In the genomic region with DNA sequence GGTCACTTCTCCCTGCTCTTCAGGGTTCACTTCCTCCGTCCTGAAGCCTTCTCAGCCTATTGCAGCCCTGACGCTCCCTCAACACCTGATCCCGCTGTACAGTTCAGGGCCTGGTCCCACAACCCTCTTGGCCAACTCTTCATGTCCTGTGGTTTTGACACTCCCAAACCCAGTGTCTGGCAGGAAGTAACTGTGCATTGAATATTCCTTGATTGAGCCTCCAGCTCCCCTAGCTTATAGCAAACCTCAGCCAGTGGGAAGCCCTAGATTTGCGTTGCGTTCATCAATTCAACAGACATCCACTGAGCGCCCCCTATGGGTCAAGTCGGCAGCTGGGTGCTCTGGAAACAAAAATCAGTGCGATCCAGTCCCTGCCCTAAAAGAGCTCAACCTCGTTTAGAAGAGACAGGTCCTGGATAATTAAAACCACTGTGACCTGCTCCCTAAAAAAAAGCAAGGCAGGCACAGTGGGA, we compare ENCODE assay signal across 1 cellular context.
TF ChIP-seq lines count a peak whose summit lies in the region.

No MANE protein-coding gene starts in this region.

TF ChIP-seq in K562, 482 proteins besides CTCF, POLR2A, EP300 and RAD21:
- TF ChIP-seq, protein P1, sequence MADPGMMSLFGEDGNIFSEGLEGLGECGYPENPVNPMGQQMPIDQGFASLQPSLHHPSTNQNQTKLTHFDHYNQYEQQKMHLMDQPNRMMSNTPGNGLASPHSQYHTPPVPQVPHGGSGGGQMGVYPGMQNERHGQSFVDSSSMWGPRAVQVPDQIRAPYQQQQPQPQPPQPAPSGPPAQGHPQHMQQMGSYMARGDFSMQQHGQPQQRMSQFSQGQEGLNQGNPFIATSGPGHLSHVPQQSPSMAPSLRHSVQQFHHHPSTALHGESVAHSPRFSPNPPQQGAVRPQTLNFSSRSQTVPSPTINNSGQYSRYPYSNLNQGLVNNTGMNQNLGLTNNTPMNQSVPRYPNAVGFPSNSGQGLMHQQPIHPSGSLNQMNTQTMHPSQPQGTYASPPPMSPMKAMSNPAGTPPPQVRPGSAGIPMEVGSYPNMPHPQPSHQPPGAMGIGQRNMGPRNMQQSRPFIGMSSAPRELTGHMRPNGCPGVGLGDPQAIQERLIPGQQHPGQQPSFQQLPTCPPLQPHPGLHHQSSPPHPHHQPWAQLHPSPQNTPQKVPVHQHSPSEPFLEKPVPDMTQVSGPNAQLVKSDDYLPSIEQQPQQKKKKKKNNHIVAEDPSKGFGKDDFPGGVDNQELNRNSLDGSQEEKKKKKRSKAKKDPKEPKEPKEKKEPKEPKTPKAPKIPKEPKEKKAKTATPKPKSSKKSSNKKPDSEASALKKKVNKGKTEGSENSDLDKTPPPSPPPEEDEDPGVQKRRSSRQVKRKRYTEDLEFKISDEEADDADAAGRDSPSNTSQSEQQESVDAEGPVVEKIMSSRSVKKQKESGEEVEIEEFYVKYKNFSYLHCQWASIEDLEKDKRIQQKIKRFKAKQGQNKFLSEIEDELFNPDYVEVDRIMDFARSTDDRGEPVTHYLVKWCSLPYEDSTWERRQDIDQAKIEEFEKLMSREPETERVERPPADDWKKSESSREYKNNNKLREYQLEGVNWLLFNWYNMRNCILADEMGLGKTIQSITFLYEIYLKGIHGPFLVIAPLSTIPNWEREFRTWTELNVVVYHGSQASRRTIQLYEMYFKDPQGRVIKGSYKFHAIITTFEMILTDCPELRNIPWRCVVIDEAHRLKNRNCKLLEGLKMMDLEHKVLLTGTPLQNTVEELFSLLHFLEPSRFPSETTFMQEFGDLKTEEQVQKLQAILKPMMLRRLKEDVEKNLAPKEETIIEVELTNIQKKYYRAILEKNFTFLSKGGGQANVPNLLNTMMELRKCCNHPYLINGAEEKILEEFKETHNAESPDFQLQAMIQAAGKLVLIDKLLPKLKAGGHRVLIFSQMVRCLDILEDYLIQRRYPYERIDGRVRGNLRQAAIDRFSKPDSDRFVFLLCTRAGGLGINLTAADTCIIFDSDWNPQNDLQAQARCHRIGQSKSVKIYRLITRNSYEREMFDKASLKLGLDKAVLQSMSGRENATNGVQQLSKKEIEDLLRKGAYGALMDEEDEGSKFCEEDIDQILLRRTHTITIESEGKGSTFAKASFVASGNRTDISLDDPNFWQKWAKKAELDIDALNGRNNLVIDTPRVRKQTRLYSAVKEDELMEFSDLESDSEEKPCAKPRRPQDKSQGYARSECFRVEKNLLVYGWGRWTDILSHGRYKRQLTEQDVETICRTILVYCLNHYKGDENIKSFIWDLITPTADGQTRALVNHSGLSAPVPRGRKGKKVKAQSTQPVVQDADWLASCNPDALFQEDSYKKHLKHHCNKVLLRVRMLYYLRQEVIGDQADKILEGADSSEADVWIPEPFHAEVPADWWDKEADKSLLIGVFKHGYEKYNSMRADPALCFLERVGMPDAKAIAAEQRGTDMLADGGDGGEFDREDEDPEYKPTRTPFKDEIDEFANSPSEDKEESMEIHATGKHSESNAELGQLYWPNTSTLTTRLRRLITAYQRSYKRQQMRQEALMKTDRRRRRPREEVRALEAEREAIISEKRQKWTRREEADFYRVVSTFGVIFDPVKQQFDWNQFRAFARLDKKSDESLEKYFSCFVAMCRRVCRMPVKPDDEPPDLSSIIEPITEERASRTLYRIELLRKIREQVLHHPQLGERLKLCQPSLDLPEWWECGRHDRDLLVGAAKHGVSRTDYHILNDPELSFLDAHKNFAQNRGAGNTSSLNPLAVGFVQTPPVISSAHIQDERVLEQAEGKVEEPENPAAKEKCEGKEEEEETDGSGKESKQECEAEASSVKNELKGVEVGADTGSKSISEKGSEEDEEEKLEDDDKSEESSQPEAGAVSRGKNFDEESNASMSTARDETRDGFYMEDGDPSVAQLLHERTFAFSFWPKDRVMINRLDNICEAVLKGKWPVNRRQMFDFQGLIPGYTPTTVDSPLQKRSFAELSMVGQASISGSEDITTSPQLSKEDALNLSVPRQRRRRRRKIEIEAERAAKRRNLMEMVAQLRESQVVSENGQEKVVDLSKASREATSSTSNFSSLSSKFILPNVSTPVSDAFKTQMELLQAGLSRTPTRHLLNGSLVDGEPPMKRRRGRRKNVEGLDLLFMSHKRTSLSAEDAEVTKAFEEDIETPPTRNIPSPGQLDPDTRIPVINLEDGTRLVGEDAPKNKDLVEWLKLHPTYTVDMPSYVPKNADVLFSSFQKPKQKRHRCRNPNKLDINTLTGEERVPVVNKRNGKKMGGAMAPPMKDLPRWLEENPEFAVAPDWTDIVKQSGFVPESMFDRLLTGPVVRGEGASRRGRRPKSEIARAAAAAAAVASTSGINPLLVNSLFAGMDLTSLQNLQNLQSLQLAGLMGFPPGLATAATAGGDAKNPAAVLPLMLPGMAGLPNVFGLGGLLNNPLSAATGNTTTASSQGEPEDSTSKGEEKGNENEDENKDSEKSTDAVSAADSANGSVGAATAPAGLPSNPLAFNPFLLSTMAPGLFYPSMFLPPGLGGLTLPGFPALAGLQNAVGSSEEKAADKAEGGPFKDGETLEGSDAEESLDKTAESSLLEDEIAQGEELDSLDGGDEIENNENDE (IDR thresholded peaks at IDR 0.05; ENCODE audit: low read depth, low read length), result no peak
- TF ChIP-seq SMC3 (conservative IDR thresholded peaks at IDR 0.05; ENCODE audit: insufficient read depth, low read depth, low read length) (peak; percentile 34; the same call in 1 of the 2 replicates), ZNF57 (CRISPR knock-in tag; IDR thresholded peaks at IDR 0.05) (no peak), ZNF717 (CRISPR knock-in tag; IDR thresholded peaks at IDR 0.05) (no peak), EGR1 (conservative IDR thresholded peaks at IDR 0.05) (no peak), KDM1A (IDR thresholded peaks at IDR 0.05) (peak; percentile 84 to 85), RCOR1 (IDR thresholded peaks at IDR 0.05; ENCODE audit: borderline replicate concordance in 1 of 2, low read depth in 2 of 2, low read length in 2 of 2) (peak; percentile 75 to 91), DMBX1 (CRISPR knock-in tag; IDR thresholded peaks at IDR 0.05; ENCODE audit: borderline replicate concordance) (no peak), CHD2 (IDR thresholded peaks at IDR 0.05; ENCODE audit: low read depth, low read length) (no peak), TAF1 (IDR thresholded peaks at IDR 0.05; ENCODE audit: control insufficient read depth, extremely low read depth, insufficient read depth, low read length, severe bottlenecking) (no peak), MYNN (IDR thresholded peaks at IDR 0.05) (no peak), MYNN (CRISPR knock-in tag; IDR thresholded peaks at IDR 0.05) (no peak), PHF21A (IDR thresholded peaks at IDR 0.05; ENCODE audit: borderline replicate concordance, low read depth) (peak; percentile 93), ZNF696 (CRISPR knock-in tag; conservative IDR thresholded peaks at IDR 0.05) (no peak), STAT5B (CRISPR knock-in tag; IDR thresholded peaks at IDR 0.05) (no peak), TOE1 (IDR thresholded peaks at IDR 0.05; ENCODE audit: borderline replicate concordance) (no peak), TOE1 (CRISPR knock-in tag; IDR thresholded peaks at IDR 0.05; ENCODE audit: borderline replicate concordance, low read depth) (no peak), NFIC (IDR thresholded peaks at IDR 0.05) (no peak), ERF (CRISPR knock-in tag; IDR thresholded peaks at IDR 0.05) (no peak), CXXC5 (CRISPR knock-in tag; IDR thresholded peaks at IDR 0.05) (0 out of 2 replicates have a peak, but pooled peaks have one; percentile 16), DDX20 (tag; IDR thresholded peaks at IDR 0.05; ENCODE audit: low read depth) (no peak), PHTF2 (CRISPR knock-in tag; IDR thresholded peaks at IDR 0.05) (no peak), ZNF41 (CRISPR knock-in tag; conservative IDR thresholded peaks at IDR 0.05) (no peak), HDAC2 (IDR thresholded peaks at IDR 0.05) (0 out of 2 replicates have a peak, but pooled peaks have one; percentile 33), HDAC1 (IDR thresholded peaks at IDR 0.05) (0 out of 4 replicates have a peak, but pooled peaks of 1 of the 2 experiments have one; percentile 25), ZNF174 (CRISPR knock-in tag; IDR thresholded peaks at IDR 0.05) (no peak), ASH1L (IDR thresholded peaks at IDR 0.05; ENCODE audit: borderline replicate concordance, low read depth, partially characterized antibody) (no peak)
- TF ChIP-seq, protein P2, sequence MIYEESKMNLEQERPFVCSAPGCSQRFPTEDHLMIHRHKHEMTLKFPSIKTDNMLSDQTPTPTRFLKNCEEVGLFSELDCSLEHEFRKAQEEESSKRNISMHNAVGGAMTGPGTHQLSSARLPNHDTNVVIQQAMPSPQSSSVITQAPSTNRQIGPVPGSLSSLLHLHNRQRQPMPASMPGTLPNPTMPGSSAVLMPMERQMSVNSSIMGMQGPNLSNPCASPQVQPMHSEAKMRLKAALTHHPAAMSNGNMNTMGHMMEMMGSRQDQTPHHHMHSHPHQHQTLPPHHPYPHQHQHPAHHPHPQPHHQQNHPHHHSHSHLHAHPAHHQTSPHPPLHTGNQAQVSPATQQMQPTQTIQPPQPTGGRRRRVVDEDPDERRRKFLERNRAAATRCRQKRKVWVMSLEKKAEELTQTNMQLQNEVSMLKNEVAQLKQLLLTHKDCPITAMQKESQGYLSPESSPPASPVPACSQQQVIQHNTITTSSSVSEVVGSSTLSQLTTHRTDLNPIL (CRISPR knock-in tag; IDR thresholded peaks at IDR 0.05), result no peak
- TF ChIP-seq, protein P3, sequence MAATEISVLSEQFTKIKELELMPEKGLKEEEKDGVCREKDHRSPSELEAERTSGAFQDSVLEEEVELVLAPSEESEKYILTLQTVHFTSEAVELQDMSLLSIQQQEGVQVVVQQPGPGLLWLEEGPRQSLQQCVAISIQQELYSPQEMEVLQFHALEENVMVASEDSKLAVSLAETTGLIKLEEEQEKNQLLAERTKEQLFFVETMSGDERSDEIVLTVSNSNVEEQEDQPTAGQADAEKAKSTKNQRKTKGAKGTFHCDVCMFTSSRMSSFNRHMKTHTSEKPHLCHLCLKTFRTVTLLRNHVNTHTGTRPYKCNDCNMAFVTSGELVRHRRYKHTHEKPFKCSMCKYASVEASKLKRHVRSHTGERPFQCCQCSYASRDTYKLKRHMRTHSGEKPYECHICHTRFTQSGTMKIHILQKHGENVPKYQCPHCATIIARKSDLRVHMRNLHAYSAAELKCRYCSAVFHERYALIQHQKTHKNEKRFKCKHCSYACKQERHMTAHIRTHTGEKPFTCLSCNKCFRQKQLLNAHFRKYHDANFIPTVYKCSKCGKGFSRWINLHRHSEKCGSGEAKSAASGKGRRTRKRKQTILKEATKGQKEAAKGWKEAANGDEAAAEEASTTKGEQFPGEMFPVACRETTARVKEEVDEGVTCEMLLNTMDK (IDR thresholded peaks at IDR 0.05; ENCODE audit: borderline replicate concordance, insufficient read depth, low read depth, low read length, poor library complexity, severe bottlenecking), result peak; percentile 37
- TF ChIP-seq, protein P4, sequence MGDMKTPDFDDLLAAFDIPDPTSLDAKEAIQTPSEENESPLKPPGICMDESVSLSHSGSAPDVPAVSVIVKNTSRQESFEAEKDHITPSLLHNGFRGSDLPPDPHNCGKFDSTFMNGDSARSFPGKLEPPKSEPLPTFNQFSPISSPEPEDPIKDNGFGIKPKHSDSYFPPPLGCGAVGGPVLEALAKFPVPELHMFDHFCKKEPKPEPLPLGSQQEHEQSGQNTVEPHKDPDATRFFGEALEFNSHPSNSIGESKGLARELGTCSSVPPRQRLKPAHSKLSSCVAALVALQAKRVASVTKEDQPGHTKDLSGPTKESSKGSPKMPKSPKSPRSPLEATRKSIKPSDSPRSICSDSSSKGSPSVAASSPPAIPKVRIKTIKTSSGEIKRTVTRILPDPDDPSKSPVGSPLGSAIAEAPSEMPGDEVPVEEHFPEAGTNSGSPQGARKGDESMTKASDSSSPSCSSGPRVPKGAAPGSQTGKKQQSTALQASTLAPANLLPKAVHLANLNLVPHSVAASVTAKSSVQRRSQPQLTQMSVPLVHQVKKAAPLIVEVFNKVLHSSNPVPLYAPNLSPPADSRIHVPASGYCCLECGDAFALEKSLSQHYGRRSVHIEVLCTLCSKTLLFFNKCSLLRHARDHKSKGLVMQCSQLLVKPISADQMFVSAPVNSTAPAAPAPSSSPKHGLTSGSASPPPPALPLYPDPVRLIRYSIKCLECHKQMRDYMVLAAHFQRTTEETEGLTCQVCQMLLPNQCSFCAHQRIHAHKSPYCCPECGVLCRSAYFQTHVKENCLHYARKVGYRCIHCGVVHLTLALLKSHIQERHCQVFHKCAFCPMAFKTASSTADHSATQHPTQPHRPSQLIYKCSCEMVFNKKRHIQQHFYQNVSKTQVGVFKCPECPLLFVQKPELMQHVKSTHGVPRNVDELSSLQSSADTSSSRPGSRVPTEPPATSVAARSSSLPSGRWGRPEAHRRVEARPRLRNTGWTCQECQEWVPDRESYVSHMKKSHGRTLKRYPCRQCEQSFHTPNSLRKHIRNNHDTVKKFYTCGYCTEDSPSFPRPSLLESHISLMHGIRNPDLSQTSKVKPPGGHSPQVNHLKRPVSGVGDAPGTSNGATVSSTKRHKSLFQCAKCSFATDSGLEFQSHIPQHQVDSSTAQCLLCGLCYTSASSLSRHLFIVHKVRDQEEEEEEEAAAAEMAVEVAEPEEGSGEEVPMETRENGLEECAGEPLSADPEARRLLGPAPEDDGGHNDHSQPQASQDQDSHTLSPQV (IDR thresholded peaks at IDR 0.05), result no peak
- TF ChIP-seq, protein P5, sequence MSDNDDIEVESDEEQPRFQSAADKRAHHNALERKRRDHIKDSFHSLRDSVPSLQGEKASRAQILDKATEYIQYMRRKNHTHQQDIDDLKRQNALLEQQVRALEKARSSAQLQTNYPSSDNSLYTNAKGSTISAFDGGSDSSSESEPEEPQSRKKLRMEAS (CRISPR knock-in tag; IDR thresholded peaks at IDR 0.05), result no peak
- TF ChIP-seq, protein P6, sequence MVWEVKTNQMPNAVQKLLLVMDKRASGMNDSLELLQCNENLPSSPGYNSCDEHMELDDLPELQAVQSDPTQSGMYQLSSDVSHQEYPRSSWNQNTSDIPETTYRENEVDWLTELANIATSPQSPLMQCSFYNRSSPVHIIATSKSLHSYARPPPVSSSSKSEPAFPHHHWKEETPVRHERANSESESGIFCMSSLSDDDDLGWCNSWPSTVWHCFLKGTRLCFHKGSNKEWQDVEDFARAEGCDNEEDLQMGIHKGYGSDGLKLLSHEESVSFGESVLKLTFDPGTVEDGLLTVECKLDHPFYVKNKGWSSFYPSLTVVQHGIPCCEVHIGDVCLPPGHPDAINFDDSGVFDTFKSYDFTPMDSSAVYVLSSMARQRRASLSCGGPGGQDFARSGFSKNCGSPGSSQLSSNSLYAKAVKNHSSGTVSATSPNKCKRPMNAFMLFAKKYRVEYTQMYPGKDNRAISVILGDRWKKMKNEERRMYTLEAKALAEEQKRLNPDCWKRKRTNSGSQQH (CRISPR knock-in tag; IDR thresholded peaks at IDR 0.05), result no peak
- TF ChIP-seq, protein P7, sequence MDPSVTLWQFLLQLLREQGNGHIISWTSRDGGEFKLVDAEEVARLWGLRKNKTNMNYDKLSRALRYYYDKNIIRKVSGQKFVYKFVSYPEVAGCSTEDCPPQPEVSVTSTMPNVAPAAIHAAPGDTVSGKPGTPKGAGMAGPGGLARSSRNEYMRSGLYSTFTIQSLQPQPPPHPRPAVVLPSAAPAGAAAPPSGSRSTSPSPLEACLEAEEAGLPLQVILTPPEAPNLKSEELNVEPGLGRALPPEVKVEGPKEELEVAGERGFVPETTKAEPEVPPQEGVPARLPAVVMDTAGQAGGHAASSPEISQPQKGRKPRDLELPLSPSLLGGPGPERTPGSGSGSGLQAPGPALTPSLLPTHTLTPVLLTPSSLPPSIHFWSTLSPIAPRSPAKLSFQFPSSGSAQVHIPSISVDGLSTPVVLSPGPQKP (CRISPR knock-in tag; IDR thresholded peaks at IDR 0.05), result no peak
TF ChIP-seq in K562: peak in this region for 8.
